ENCODE assay signal across 8 cellular contexts in the genomic region with DNA sequence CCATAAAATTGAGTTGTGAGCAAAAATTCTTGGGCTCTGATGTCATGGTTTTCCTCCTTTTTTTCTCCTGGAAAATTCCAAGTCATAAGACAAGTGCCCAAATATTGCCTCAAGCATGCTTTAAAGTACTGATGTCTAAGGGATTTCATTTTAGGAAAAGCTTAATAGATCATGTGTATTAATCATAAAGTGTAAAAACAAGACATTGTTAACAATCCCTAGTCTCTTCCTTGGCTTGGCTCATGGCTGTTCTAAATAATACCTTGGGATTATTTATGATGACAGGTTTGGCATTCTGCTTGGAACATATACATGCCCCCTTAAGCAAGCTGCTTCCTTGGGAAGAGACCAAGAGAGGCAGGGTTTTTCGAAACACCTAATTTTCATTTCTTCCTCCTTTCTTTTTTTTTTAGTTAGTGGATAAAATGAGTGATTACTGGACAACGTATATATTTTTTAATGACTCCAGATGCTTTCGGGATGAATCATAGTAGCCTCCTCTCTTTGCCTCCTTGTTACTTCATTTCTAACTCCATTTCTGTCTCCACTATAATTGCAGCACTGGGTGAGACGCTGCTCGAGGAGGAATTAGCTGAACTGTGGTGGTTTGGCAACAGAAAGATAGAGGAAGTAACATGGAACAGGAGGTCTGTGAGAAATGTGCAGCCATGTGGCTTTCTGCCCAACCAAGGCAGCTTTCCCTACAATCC.
DNase-seq lines count a peak whose midpoint lies in the region; ATAC-seq, FAIRE-seq and TF ChIP-seq lines count a peak whose summit lies in the region.
"Had no signal": no experiment of that assay in that cellular context is flagged by ENCODE, and none has a peak within 500 bp of the region (broad histone marks: within the 10 kb centered on the region; RNA-seq: fewer than 3 reads in every experiment).

No MANE protein-coding gene starts in this region.

- no peak overlapping the region for H3K4me3 ChIP-seq in esophagus (ENCODE audit: low read depth in 1 of 2, low read length in 2 of 2)

- WGBS in esophagus, 2 donors, result 15 to 40% methylated on average over 5 of the region's 5 CpGs

- no peak for ATAC-seq in GM18517 (IDR thresholded peaks at IDR 0.05; ENCODE audit: unreplicated experiment)

- no peaks in the 10 kb centered on the region for H3K9me3 ChIP-seq in esophagus (ENCODE audit: control insufficient read depth in 2 of 2, insufficient read depth in 1 of 2, low read depth in 1 of 2, low read length in 1 of 2)

- TF ChIP-seq POLR2A in GM12892 (IDR thresholded peaks at IDR 0.05; ENCODE audit: low read depth, low read length), result peak; percentile 21; the same call in 1 of the 2 replicates

- FAIRE-seq in GM12892 (lab: Jason Lieb, UNC), result no peak

- DNase-seq in GM12892 (ENCODE audit: insufficient read length), result no peak
- DNase-seq in NCI-H69 (lab: John Stamatoyannopoulos, UW), result peak; percentile 90
- DNase-seq in renal cortical epithelial cell (ENCODE audit: low read depth), result peak; percentile 44
- DNase-seq in stimulated activated CD4-positive, alpha-beta T cell treated with anti-CD3 and anti-CD28 coated beads, Interleukin-1b, Interleukin-23, amount 100 ng/mL, for 48 hours, result no peak
- no peak for DNase-seq in T-helper 9 cell
- DNase-seq: NCI-H82 had no signal

- H3K36me3 ChIP-seq in esophagus (ENCODE audit: control insufficient read depth in 2 of 2, insufficient read depth in 2 of 2, low read length in 1 of 2), result no peaks in the 10 kb centered on the region

- peak overlapping the region; percentile 68 for H3K27ac ChIP-seq in esophagus (ENCODE audit: low read depth in 2 of 2, low read length in 1 of 2)

- peaks cover 0 to 2% of the 10 kb centered on the region in 2 donors for H3K4me1 ChIP-seq in esophagus (ENCODE audit: control insufficient read depth in 2 of 2, insufficient read depth in 2 of 2, low read length in 1 of 2)

- no peaks in the 10 kb centered on the region for H3K27me3 ChIP-seq in esophagus (ENCODE audit: control insufficient read depth in 1 of 2, insufficient read depth in 2 of 2, low read length in 2 of 2)

Comparison
In these comparisons a context has a peak if more than half of its experiments do, and no peak if none do; other contexts are left out.
1. DNase-seq: peak in NCI-H69 (single experiment) and renal cortical epithelial cell (single experiment); none in GM12892 (single experiment), stimulated activated CD4-positive, alpha-beta T cell treated with anti-CD3 and anti-CD28 coated beads, Interleukin-1b, Interleukin-23, amount 100 ng/mL, for 48 hours (single experiment) and T-helper 9 cell (single experiment).